1 cellular context compared by ENCODE assay signal in genomic region chr13:60286707-60287106, GRCh38.
A peak's percentile ranks its signal among the peaks of the same experiment; 100 is the strongest.
TF ChIP-seq lines count a peak whose summit lies in the region.

No MANE protein-coding gene starts in this region.

TF ChIP-seq in H1, 55 proteins besides CTCF, POLR2A, EP300 and RAD21:
- TF ChIP-seq BACH1 (IDR thresholded peaks at IDR 0.05; ENCODE audit: low read length) (no peak), JUND (IDR thresholded peaks at IDR 0.05; ENCODE audit: low read length) (no peak), TEAD4 (IDR thresholded peaks at IDR 0.05; ENCODE audit: low read depth, low read length) (no peak), SRF (IDR thresholded peaks at IDR 0.05; ENCODE audit: low read depth, low read length) (no peak), KDM4A (IDR thresholded peaks at IDR 0.05; ENCODE audit: low read depth, low read length, severe bottlenecking) (no peak), RFX5 (IDR thresholded peaks at IDR 0.05; ENCODE audit: borderline replicate concordance, low read depth, low read length) (no peak), SIRT6 (IDR thresholded peaks at IDR 0.05; ENCODE audit: low read length) (no peak), KDM5A (IDR thresholded peaks at IDR 0.05; ENCODE audit: low read length) (no peak), TAF7 (optimal IDR thresholded peaks at IDR 0.05; ENCODE audit: borderline replicate concordance, low read depth, low read length) (no peak), E2F6 (IDR thresholded peaks at IDR 0.05) (peak; percentile 84), ZNF274 (IDR thresholded peaks at IDR 0.05; ENCODE audit: borderline replicate concordance, extremely low read depth, low read length) (no peak), CHD1 (IDR thresholded peaks at IDR 0.05; ENCODE audit: low read depth, low read length) (no peak)
- TF ChIP-seq, protein P1, sequence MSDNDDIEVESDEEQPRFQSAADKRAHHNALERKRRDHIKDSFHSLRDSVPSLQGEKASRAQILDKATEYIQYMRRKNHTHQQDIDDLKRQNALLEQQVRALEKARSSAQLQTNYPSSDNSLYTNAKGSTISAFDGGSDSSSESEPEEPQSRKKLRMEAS (IDR thresholded peaks at IDR 0.05) = peak; percentile 81
